In the genomic region with DNA sequence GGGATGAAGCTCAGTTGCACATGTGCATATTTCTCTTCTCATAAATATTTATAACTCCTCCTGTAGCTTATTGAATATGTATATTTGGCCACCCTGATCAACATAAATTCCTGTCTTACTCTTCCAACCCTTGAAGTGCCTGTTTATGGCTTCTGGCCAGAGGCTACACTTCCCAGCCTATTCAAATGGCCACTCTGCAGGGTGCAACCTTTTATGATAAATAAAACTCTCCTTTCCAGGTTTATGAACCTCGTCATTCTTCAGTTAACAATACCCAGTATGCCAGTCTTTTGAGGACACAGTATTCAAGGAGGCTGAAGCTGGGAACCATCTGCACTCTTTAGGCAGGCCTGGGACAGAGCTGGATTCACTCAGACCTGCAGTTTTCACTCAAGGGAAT, we compare ENCODE assay signal across 19 cellular contexts.
"Had no signal": no experiment of that assay in that cellular context is flagged by ENCODE, and none has a peak within 500 bp of the region (broad histone marks: within the 10 kb centered on the region; RNA-seq: fewer than 3 reads in every experiment).

No MANE protein-coding gene starts in this region.

- H3K4me1 ChIP-seq: breast epithelium had no signal

- H3K27me3 ChIP-seq: breast epithelium, hepatocyte had no signal

- H3K36me3 ChIP-seq: breast epithelium, lower lobe of right lung had no signal

- H3K4me3 Mint-ChIP-seq: activated naive CD8-positive, alpha-beta T cell treated with anti-CD3 and anti-CD28 coated beads for 36 hours; mesothelial cell of epicardium; WTC11 had no signal

- H3K4me3 ChIP-seq: breast epithelium, hepatocyte, lower lobe of right lung, psoas muscle, spleen had no signal

- H3K27ac Mint-ChIP-seq: activated CD4-positive, alpha-beta T cell treated with anti-CD3 and anti-CD28 coated beads, Interleukin-2, amount 10 ng/mL, durations not matched to agents 24 days and 14 days; activated naive CD8-positive, alpha-beta T cell treated with anti-CD3 and anti-CD28 coated beads for 36 hours; mesothelial cell of epicardium; T-helper 1 cell treated with Interleukin-12 subunit alpha and Interleukin-12 subunit beta and Interleukin-4 antibody, amounts not matched to agents 30 μg/mL and 1 μg/mL, for 36 hours; WTC11 had no signal

- H3K9me3 ChIP-seq: breast epithelium, lower lobe of right lung, psoas muscle had no signal

- DNase-seq: activated CD4-positive, alpha-beta T cell treated with anti-CD3 and anti-CD28 coated beads, Interleukin-2, amount 10 ng/mL, durations not matched to agents 24 days and 14 days; activated CD8-positive, alpha-beta memory T cell treated with anti-CD3 and anti-CD28 coated beads for 24 hours; activated effector memory CD4-positive, alpha-beta T cell treated with Interleukin-2 at 50 U/mL for 16 hours; activated naive CD8-positive, alpha-beta T cell treated with anti-CD3 and anti-CD28 coated beads for 36 hours; anterior cingulate cortex; dermis blood vessel endothelial cell; erythroblast; lower lobe of right lung; psoas muscle; spleen; stimulated activated CD4-positive, alpha-beta T cell treated with anti-CD3 and anti-CD28 coated beads, Interleukin-1b, Interleukin-23, amount 100 ng/mL, for 48 hours; stimulated activated naive CD4-positive, alpha-beta T cell; substantia nigra; trophoblast cell had no signal

- H3K27ac ChIP-seq: breast epithelium, hepatocyte, lower lobe of right lung, psoas muscle, spleen had no signal
